In the genomic region with DNA sequence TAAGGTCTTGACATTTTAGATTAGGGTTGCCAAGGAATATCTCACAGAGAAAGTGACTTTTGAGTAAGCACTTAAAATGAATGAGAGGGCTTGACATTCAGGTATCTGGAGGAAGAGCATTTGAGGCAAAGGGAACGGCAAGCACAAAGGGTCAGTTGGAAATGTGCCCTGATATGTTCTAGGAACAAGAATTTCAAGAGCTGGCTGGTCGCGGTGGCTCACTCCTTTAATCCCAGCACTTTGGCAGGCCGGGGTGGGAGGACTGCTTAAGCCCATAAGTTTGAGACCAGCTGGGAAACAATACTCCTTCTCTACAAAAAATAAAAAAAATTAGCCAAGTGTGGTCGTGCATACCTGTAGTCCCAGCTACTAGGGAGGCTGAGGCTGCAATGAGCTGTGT, we compare ENCODE assay signal across 31 cellular contexts. TPM values are rescaled to one million over a fixed set of nuclear protein-coding genes. Genes with fewer than 3 reads are reported as not detected.
DNase-seq lines count a peak whose midpoint lies in the region; ATAC-seq and TF ChIP-seq lines count a peak whose summit lies in the region.
"Had no signal": no experiment of that assay in that cellular context is flagged by ENCODE, and none has a peak within 500 bp of the region (broad histone marks: within the 10 kb centered on the region; RNA-seq: fewer than 3 reads in every experiment).

No MANE protein-coding gene starts in this region.

- H3K4me3 ChIP-seq in right atrium auricular region (no peak overlapping the region), epithelial cell of esophagus (ENCODE audit: low read length) (no peak overlapping the region), lower lobe of right lung (no peak overlapping the region), upper lobe of right lung (no peak overlapping the region)
- H3K4me3 ChIP-seq: adrenal gland, GM12878, neural progenitor cell, spleen, testis, uterus had no signal

- ATAC-seq in Right ventricle myocardium inferior = peak; percentile 60
- peak; percentile 74 to 84 for ATAC-seq in lower lobe of right lung
- ATAC-seq in upper lobe of right lung = peak; percentile 76
- no peak for ATAC-seq in GM21381 (IDR thresholded peaks at IDR 0.05; ENCODE audit: unreplicated experiment)
- ATAC-seq in HG02798 (IDR thresholded peaks at IDR 0.05; ENCODE audit: poor library complexity, unreplicated experiment) = no peak
- ATAC-seq: activated CD8-positive, alpha-beta T cell treated with anti-CD3 and anti-CD28 coated beads, Interleukin-2, amount 10 ng/mL, durations not matched to agents 7 days and 5 days; esophagus mucosa; GM12878; Panc1; stimulated activated naive CD8-positive, alpha-beta T cell treated with anti-CD3 and anti-CD28 coated beads, Interleukin-15, Interleukin-2, amounts not matched to agents 100 U/mL and 50 U/mL, for 24 hours had no signal

- H3K27ac ChIP-seq in right atrium auricular region (no peak overlapping the region), lower lobe of right lung (no peak overlapping the region), upper lobe of right lung (no peak overlapping the region)
- H3K27ac ChIP-seq: adrenal gland, neural progenitor cell, spleen, uterus had no signal

- H3K9me3 ChIP-seq in right atrium auricular region (no peaks in the 10 kb centered on the region), lower lobe of right lung (no peaks in the 10 kb centered on the region), upper lobe of right lung (no peaks in the 10 kb centered on the region)
- H3K9me3 ChIP-seq: adrenal gland, spleen, testis, uterus had no signal

- no peak for TF ChIP-seq CTCF in right atrium auricular region (IDR thresholded peaks at IDR 0.05)
- TF ChIP-seq CTCF in epithelial cell of esophagus (IDR thresholded peaks at IDR 0.05; ENCODE audit: insufficient read depth, low read depth, low read length, missing control alignments) = no peak
- TF ChIP-seq CTCF in lower lobe of right lung (IDR thresholded peaks at IDR 0.05) = no peak
- no peak for TF ChIP-seq CTCF in upper lobe of right lung (IDR thresholded peaks at IDR 0.05)

- DNase-seq in Right ventricle myocardium inferior (ENCODE audit: missing footprints) = peak; percentile 69
- no peak for DNase-seq in right atrium auricular region (ENCODE audit: low spot score)
- DNase-seq in epithelial cell of esophagus (ENCODE audit: low read depth) = peak; percentile 20
- DNase-seq in lower lobe of right lung = peak; percentile 71
- peak; percentile 69 for DNase-seq in upper lobe of right lung
- no peak for DNase-seq in NCI-H748 (lab: John Stamatoyannopoulos, UW; ENCODE audit: unreplicated experiment)
- DNase-seq: activated CD8-positive, alpha-beta T cell treated with anti-CD3 and anti-CD28 coated beads, Interleukin-2, amount 10 ng/mL, durations not matched to agents 7 days and 5 days; activated naive CD4-positive, alpha-beta T cell treated with anti-CD3 and anti-CD28 coated beads, Interleukin-2, amount 10 ng/mL, durations not matched to agents 7 days and 5 days; adrenal gland; CD4-positive, CD25-positive, alpha-beta regulatory T cell; EL; endodermal cell; foreskin fibroblast; HCEC 1CT; islet precursor cell; NCI-H1105 treated with DMSO at 0.1 percent for 48 hours; NCI-H2029; NCI-H526; SHP77 treated with DMSO at 0.1 percent for 48 hours; spleen; stimulated activated CD4-positive, alpha-beta T cell treated with anti-CD3 and anti-CD28 coated beads, Interleukin-2, amount 100 ng/mL, for 24 hours; stimulated activated naive CD8-positive, alpha-beta T cell treated with anti-CD3 and anti-CD28 coated beads, Interleukin-15, Interleukin-2, amounts not matched to agents 100 U/mL and 50 U/mL, for 24 hours; SW 1271; testis; uterus had no signal

- no peaks in the 10 kb centered on the region for H3K27me3 ChIP-seq in right atrium auricular region
- no peaks in the 10 kb centered on the region for H3K27me3 ChIP-seq in lower lobe of right lung (ENCODE audit: low read depth)
- no peaks in the 10 kb centered on the region for H3K27me3 ChIP-seq in upper lobe of right lung
- H3K27me3 ChIP-seq: adrenal gland, neural progenitor cell, spleen, testis, uterus had no signal

- no peaks in the 10 kb centered on the region for H3K4me1 ChIP-seq in right atrium auricular region
- peaks cover 6% of the 10 kb centered on the region for H3K4me1 ChIP-seq in lower lobe of right lung
- H3K4me1 ChIP-seq in upper lobe of right lung = no peaks in the 10 kb centered on the region
- H3K4me1 ChIP-seq: spleen, uterus had no signal

- H3K36me3 ChIP-seq in right atrium auricular region (no peaks in the 10 kb centered on the region), lower lobe of right lung (no peaks in the 10 kb centered on the region), upper lobe of right lung (no peaks in the 10 kb centered on the region)
- H3K36me3 ChIP-seq: adrenal gland, spleen, uterus had no signal

- intact Hi-C loops in Right ventricle myocardium inferior (cut with DNase I) (no loop called here), lower lobe of right lung (cut with DNase I) (no loop called here), upper lobe of right lung (cut with DNase I) (no loop called here)

RNA-seq across cellular contexts. Expression of a gene that starts 16.5 kb away (rescaled TPM):
- total RNA-seq in Right ventricle myocardium inferior = 5.0 TPM
- total RNA-seq in right atrium auricular region = 1 to 10 TPM; 1.9 to 4.1 TPM
- total RNA-seq in lower lobe of right lung = 14.1 TPM
- 14.2 TPM for total RNA-seq in upper lobe of right lung

Comparison
In these comparisons a context has a peak if more than half of its experiments do, and no peak if none do; other contexts are left out.
1. DNase-seq: peak in Right ventricle myocardium inferior (single experiment), epithelial cell of esophagus (single experiment), lower lobe of right lung (single experiment) and upper lobe of right lung (single experiment); none in right atrium auricular region (single experiment) and NCI-H748 (single experiment).
2. ATAC-seq: peak in Right ventricle myocardium inferior (single experiment), lower lobe of right lung (2 of 2) and upper lobe of right lung (single experiment); none in GM21381 (single experiment) and HG02798 (single experiment).